ENCODE assay signal across 23 cellular contexts in the genomic region with DNA sequence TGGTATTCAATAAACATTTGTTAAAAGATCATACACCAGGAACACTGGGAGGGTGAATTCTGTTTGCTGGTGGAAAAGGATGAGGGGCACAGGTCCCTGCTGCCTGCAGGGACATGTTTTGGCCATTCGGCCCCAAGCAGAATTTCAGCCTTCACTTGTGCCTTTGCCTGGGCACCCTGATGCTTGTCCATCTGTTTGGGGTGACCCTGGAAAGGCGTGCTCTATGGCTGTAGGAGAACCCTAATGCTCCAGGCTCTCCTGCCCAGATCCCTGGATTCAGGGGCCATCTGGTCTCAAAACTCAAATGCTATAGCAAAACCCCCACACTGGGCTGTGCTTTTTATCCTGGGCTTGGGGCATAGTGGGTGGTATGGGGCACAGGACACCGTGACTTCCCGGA. TPM values are rescaled to one million over a fixed set of nuclear protein-coding genes. Genes with fewer than 3 reads are reported as not detected.
DNase-seq lines count a peak whose midpoint lies in the region; ATAC-seq and TF ChIP-seq lines count a peak whose summit lies in the region.
"Had no signal": no experiment of that assay in that cellular context is flagged by ENCODE, and none has a peak within 500 bp of the region (broad histone marks: within the 10 kb centered on the region; RNA-seq: fewer than 3 reads in every experiment).

No MANE protein-coding gene starts in this region.

- DNase-seq in natural killer cell = no peak
- no peak for DNase-seq in natural killer cell treated with Interleukin-12 subunit alpha and Interleukin-12 subunit beta and Interleukin-15 and Interleukin-18, amount 100 ng/mL, for 72 hours (ENCODE audit: low spot score)
- DNase-seq in brain microvascular endothelial cell = no peak
- DNase-seq in islet precursor cell = no peak
- DNase-seq in Ammon's horn (ENCODE audit: low spot score) = no peak
- DNase-seq in effector CD8-positive, alpha-beta T cell (lab: John Stamatoyannopoulos, UW) = no peak
- DNase-seq: activated CD4-positive, alpha-beta T cell treated with anti-CD3 and anti-CD28 coated beads for 36 hours; activated naive CD4-positive, alpha-beta T cell treated with anti-CD3 and anti-CD28 coated beads, Interleukin-2, amount 10 ng/mL, durations not matched to agents 7 days and 5 days; activated T-cell treated with anti-CD3 and anti-CD28 coated beads, Interleukin-2, amount 50 U/mL, for 72 hours; anterior cingulate cortex; naive thymus-derived CD4-positive, alpha-beta T cell; NCI-H1105 treated with DMSO at 0.1 percent for 48 hours; NCI-H2107; NCI-H510A; right cardiac atrium; T-helper 1 cell; trophoblast cell had no signal

- peaks cover 59 to 62% of the 10 kb centered on the region in 2 donors for H3K4me1 Mint-ChIP-seq in natural killer cell
- H3K4me1 Mint-ChIP-seq in natural killer cell treated with Interleukin-12 subunit alpha and Interleukin-12 subunit beta and Interleukin-15 and Interleukin-18, amount 100 ng/mL, for 72 hours (ENCODE audit: low read depth in 2 of 2) = peaks cover 35 to 37% of the 10 kb centered on the region in 2 donors
- H3K4me1 Mint-ChIP-seq: activated CD4-positive, alpha-beta T cell treated with anti-CD3 and anti-CD28 coated beads for 36 hours; activated naive CD4-positive, alpha-beta T cell treated with anti-CD3 and anti-CD28 coated beads, Interleukin-2, amount 10 ng/mL, durations not matched to agents 7 days and 5 days; memory B cell had no signal

- H3K4me3 ChIP-seq in brain microvascular endothelial cell (ENCODE audit: low read depth, low read length) (no peak overlapping the region), mesodermal cell (ENCODE audit: extremely low read depth, insufficient read depth, low read length, poor library complexity, severe bottlenecking) (no peak overlapping the region)

- H3K4me3 Mint-ChIP-seq in natural killer cell = peak overlapping the region; percentile 74
- no peak overlapping the region for H3K4me3 Mint-ChIP-seq in natural killer cell treated with Interleukin-12 subunit alpha and Interleukin-12 subunit beta and Interleukin-15 and Interleukin-18, amount 100 ng/mL, for 72 hours
- H3K4me3 Mint-ChIP-seq: activated CD4-positive, alpha-beta T cell treated with anti-CD3 and anti-CD28 coated beads for 36 hours; activated naive CD4-positive, alpha-beta T cell treated with anti-CD3 and anti-CD28 coated beads, Interleukin-2, amount 10 ng/mL, durations not matched to agents 7 days and 5 days; activated T-cell treated with anti-CD3 and anti-CD28 coated beads, Interleukin-2, amount 50 U/mL, for 72 hours; CD14-positive monocyte; memory B cell; stimulated activated naive CD8-positive, alpha-beta T cell treated with anti-CD3 and anti-CD28 coated beads, Interleukin-15, Interleukin-2, amounts not matched to agents 100 ng/mL and 50 ng/mL, for 24 hours had no signal

- WGBS in mesodermal cell (ENCODE audit: insufficient coverage in 2 of 2), 2 experiments = 96 to 100% methylated on average over 2 to 3 of the region's 4 CpGs

- peak overlapping the region; percentile 68 to 81 for H3K27ac Mint-ChIP-seq in natural killer cell
- peak overlapping the region in 1 of 2 donors; percentile 35 for H3K27ac Mint-ChIP-seq in natural killer cell treated with Interleukin-12 subunit alpha and Interleukin-12 subunit beta and Interleukin-15 and Interleukin-18, amount 100 ng/mL, for 72 hours
- H3K27ac Mint-ChIP-seq: activated CD4-positive, alpha-beta T cell treated with anti-CD3 and anti-CD28 coated beads for 36 hours; activated naive CD4-positive, alpha-beta T cell treated with anti-CD3 and anti-CD28 coated beads, Interleukin-2, amount 10 ng/mL, durations not matched to agents 7 days and 5 days; activated T-cell treated with anti-CD3 and anti-CD28 coated beads, Interleukin-2, amount 50 U/mL, for 72 hours; memory B cell; stimulated activated naive CD8-positive, alpha-beta T cell treated with anti-CD3 and anti-CD28 coated beads, Interleukin-15, Interleukin-2, amounts not matched to agents 100 ng/mL and 50 ng/mL, for 24 hours had no signal

- intact Hi-C loops in natural killer cell (cut with micrococcal nuclease) = no loop called here

- peaks cover 29% of the 10 kb centered on the region for H3K4me1 ChIP-seq in mesodermal cell (ENCODE audit: control insufficient read depth, insufficient read depth, low read length, poor library complexity, severe bottlenecking)
- H3K4me1 ChIP-seq: parathyroid adenoma had no signal

- H3K36me3 ChIP-seq in brain microvascular endothelial cell (replicated peaks) (no peaks in the 10 kb centered on the region), mesodermal cell (ENCODE audit: control insufficient read depth, insufficient read depth, low read length) (no peaks in the 10 kb centered on the region)

- no peaks in the 10 kb centered on the region for H3K27me3 Mint-ChIP-seq in natural killer cell (ENCODE audit: low read depth in 2 of 2)
- H3K27me3 Mint-ChIP-seq in natural killer cell treated with Interleukin-12 subunit alpha and Interleukin-12 subunit beta and Interleukin-15 and Interleukin-18, amount 100 ng/mL, for 72 hours = no peaks in the 10 kb centered on the region
- H3K27me3 Mint-ChIP-seq: naive thymus-derived CD4-positive, alpha-beta T cell had no signal

- H3K36me3 Mint-ChIP-seq in natural killer cell = no peaks in the 10 kb centered on the region
- no peaks in the 10 kb centered on the region for H3K36me3 Mint-ChIP-seq in natural killer cell treated with Interleukin-12 subunit alpha and Interleukin-12 subunit beta and Interleukin-15 and Interleukin-18, amount 100 ng/mL, for 72 hours
- H3K36me3 Mint-ChIP-seq: activated naive CD4-positive, alpha-beta T cell treated with anti-CD3 and anti-CD28 coated beads, Interleukin-2, amount 10 ng/mL, durations not matched to agents 7 days and 5 days; CD14-positive monocyte; memory B cell; naive thymus-derived CD4-positive, alpha-beta T cell had no signal

- no peaks in the 10 kb centered on the region for H3K27me3 ChIP-seq in brain microvascular endothelial cell (replicated peaks)

- peak in 1 of 3 donors; percentile 14 for ATAC-seq in natural killer cell
- ATAC-seq in natural killer cell treated with Interleukin-12 subunit alpha and Interleukin-12 subunit beta and Interleukin-15 and Interleukin-18, amount 100 ng/mL, for 72 hours = no peak
- no peak for ATAC-seq in GM21737 (IDR thresholded peaks at IDR 0.05; ENCODE audit: unreplicated experiment)
- ATAC-seq: activated CD4-positive, alpha-beta T cell treated with anti-CD3 and anti-CD28 coated beads for 36 hours; activated T-cell treated with anti-CD3 and anti-CD28 coated beads, Interleukin-2, amount 50 U/mL, for 72 hours had no signal

- TF ChIP-seq CTCF in natural killer cell (IDR thresholded peaks at IDR 0.05) (no peak), brain microvascular endothelial cell (IDR thresholded peaks at IDR 0.05; ENCODE audit: low read depth, low read length, missing control alignments) (no peak)

- H3K27ac ChIP-seq in brain microvascular endothelial cell = peak overlapping the region; percentile 70
- peak overlapping the region; percentile 84 for H3K27ac ChIP-seq in mesodermal cell (ENCODE audit: low read depth, low read length, severe bottlenecking)
- H3K27ac ChIP-seq: parathyroid adenoma had no signal

- H3K9me3 Mint-ChIP-seq in natural killer cell = no peaks in the 10 kb centered on the region
- H3K9me3 Mint-ChIP-seq in natural killer cell treated with Interleukin-12 subunit alpha and Interleukin-12 subunit beta and Interleukin-15 and Interleukin-18, amount 100 ng/mL, for 72 hours = no peaks in the 10 kb centered on the region
- H3K9me3 Mint-ChIP-seq: activated naive CD4-positive, alpha-beta T cell treated with anti-CD3 and anti-CD28 coated beads, Interleukin-2, amount 10 ng/mL, durations not matched to agents 7 days and 5 days; activated T-cell treated with anti-CD3 and anti-CD28 coated beads, Interleukin-2, amount 50 U/mL, for 72 hours; memory B cell; naive thymus-derived CD4-positive, alpha-beta T cell; stimulated activated naive CD8-positive, alpha-beta T cell treated with anti-CD3 and anti-CD28 coated beads, Interleukin-15, Interleukin-2, amounts not matched to agents 100 ng/mL and 50 ng/mL, for 24 hours had no signal

- H3K9me3 ChIP-seq in mesodermal cell (ENCODE audit: control insufficient read depth, low read length) = no peaks in the 10 kb centered on the region

- in situ Hi-C loops in brain microvascular endothelial cell (cut with HindIII; ENCODE audit: low pct_ligation_motif_present, low sequenced_read_pairs) = no loop called here

RNA-seq across cellular contexts. Expression of a gene that starts 55.2 kb away (rescaled TPM):
- 1,000 to 10,000 TPM; 1,429 to 1,793 (median 1,744) TPM for total RNA-seq in natural killer cell
- 1,000 to 10,000 TPM; 1,675 to 1,724 TPM for total RNA-seq in natural killer cell treated with Interleukin-12 subunit alpha and Interleukin-12 subunit beta and Interleukin-15 and Interleukin-18, amount 100 ng/mL, for 72 hours
- polyA plus RNA-seq in mesodermal cell (2013, experiment 1 of 2) = 2,301 TPM
- polyA plus RNA-seq in mesodermal cell (2013, experiment 2 of 2) = 2,230 TPM
